ENCODE assay signal across 19 cellular contexts in the genomic region with DNA sequence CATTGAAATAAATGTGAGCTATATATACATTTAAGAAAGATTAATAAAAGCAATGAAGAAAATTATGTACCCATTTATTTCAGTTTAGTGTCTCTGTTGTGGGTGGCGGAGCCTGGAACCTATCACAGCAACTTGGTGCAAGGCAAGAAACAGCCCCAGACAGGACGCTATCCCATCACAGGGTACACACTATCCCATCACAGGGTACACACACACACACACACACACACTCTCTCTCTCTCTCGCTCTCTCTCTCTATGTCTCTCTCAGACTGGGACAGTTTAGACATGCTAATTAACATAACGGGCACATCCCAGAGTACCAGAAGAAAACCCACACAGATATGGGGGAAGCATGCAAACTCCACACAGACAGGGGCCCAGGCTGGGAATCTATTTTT. TPM values are rescaled to one million over a fixed set of nuclear protein-coding genes. Genes with fewer than 3 reads are reported as not detected.
DNase-seq lines count a peak whose midpoint lies in the region; ATAC-seq and TF ChIP-seq lines count a peak whose summit lies in the region.
"Had no signal": no experiment of that assay in that cellular context is flagged by ENCODE, and none has a peak within 500 bp of the region (broad histone marks: within the 10 kb centered on the region; RNA-seq: fewer than 3 reads in every experiment).

No MANE protein-coding gene starts in this region.

- intact Hi-C loops in natural killer cell (cut with micrococcal nuclease), result no loop called here
- intact Hi-C loops in activated CD8-positive, alpha-beta T cell treated with anti-CD3 and anti-CD28 coated beads for 36 hours (cut with micrococcal nuclease), result no loop called here

- peaks cover 40% of the 10 kb centered on the region for H3K4me1 ChIP-seq in MM.1S (ENCODE audit: low read length)
- H3K4me1 ChIP-seq: HAP-1, SJSA1 had no signal

- no peak overlapping the region for H3K4me3 Mint-ChIP-seq in natural killer cell treated with Interleukin-12 subunit alpha and Interleukin-12 subunit beta and Interleukin-15 and Interleukin-18, amount 100 ng/mL, for 72 hours
- H3K4me3 Mint-ChIP-seq in natural killer cell, result no peak overlapping the region
- H3K4me3 Mint-ChIP-seq in central memory CD8-positive, alpha-beta T cell, result no peak overlapping the region
- H3K4me3 Mint-ChIP-seq in activated CD8-positive, alpha-beta T cell treated with anti-CD3 and anti-CD28 coated beads for 36 hours, result no peak overlapping the region
- H3K4me3 Mint-ChIP-seq: GM23338 had no signal

- no peaks in the 10 kb centered on the region for H3K9me2 ChIP-seq in MM.1S (replicated peaks; ENCODE audit: insufficient read depth, low read length)

- no peaks in the 10 kb centered on the region for H4K20me1 ChIP-seq in MM.1S (ENCODE audit: insufficient read depth, low read length)
- H4K20me1 ChIP-seq: BLaER1 had no signal

- no peaks in the 10 kb centered on the region for H3K36me3 Mint-ChIP-seq in natural killer cell treated with Interleukin-12 subunit alpha and Interleukin-12 subunit beta and Interleukin-15 and Interleukin-18, amount 100 ng/mL, for 72 hours
- H3K36me3 Mint-ChIP-seq in natural killer cell, result no peaks in the 10 kb centered on the region
- peaks cover 2% of the 10 kb centered on the region for H3K36me3 Mint-ChIP-seq in central memory CD8-positive, alpha-beta T cell (ENCODE audit: insufficient read depth)
- H3K36me3 Mint-ChIP-seq in activated CD8-positive, alpha-beta T cell treated with anti-CD3 and anti-CD28 coated beads for 36 hours (ENCODE audit: low read depth), result no peaks in the 10 kb centered on the region

- H3K4me1 Mint-ChIP-seq in natural killer cell treated with Interleukin-12 subunit alpha and Interleukin-12 subunit beta and Interleukin-15 and Interleukin-18, amount 100 ng/mL, for 72 hours (ENCODE audit: low read depth in 2 of 2), result peaks cover 17 to 34% of the 10 kb centered on the region in 2 donors
- peaks cover 15 to 16% of the 10 kb centered on the region in 2 donors for H3K4me1 Mint-ChIP-seq in natural killer cell
- H3K4me1 Mint-ChIP-seq in central memory CD8-positive, alpha-beta T cell, result peaks cover 34% of the 10 kb centered on the region
- H3K4me1 Mint-ChIP-seq in activated CD8-positive, alpha-beta T cell treated with anti-CD3 and anti-CD28 coated beads for 36 hours (ENCODE audit: low read depth), result peaks cover 29% of the 10 kb centered on the region

- peaks cover 35% of the 10 kb centered on the region for H3F3A ChIP-seq in MM.1S (ENCODE audit: insufficient read depth, low read length)

- H3K27ac Mint-ChIP-seq in natural killer cell treated with Interleukin-12 subunit alpha and Interleukin-12 subunit beta and Interleukin-15 and Interleukin-18, amount 100 ng/mL, for 72 hours, result peak overlapping the region; percentile 24 to 48
- H3K27ac Mint-ChIP-seq in natural killer cell, result no peak overlapping the region
- peak overlapping the region; percentile 56 for H3K27ac Mint-ChIP-seq in central memory CD8-positive, alpha-beta T cell (ENCODE audit: low read depth)
- H3K27ac Mint-ChIP-seq in activated CD8-positive, alpha-beta T cell treated with anti-CD3 and anti-CD28 coated beads for 36 hours, result no peak overlapping the region
- H3K27ac Mint-ChIP-seq: GM23338 had no signal

- POLR2A ChIA-PET in HEK293T (lab: Yijun Ruan, JAX), result no interaction called here
- POLR2A ChIA-PET in activated CD8-positive, alpha-beta T cell treated with anti-CD3 and anti-CD28 coated beads for 36 hours (lab: Charles Lee), result interaction anchor here (1.6 kb wide), 1 partner anchor 12 kb away, joined by 6 read pairs; no protein-coding TSS in a partner anchor

- peaks cover 19% of the 10 kb centered on the region in 2 donors for H3K27me3 Mint-ChIP-seq in natural killer cell treated with Interleukin-12 subunit alpha and Interleukin-12 subunit beta and Interleukin-15 and Interleukin-18, amount 100 ng/mL, for 72 hours
- peaks cover 13 to 15% of the 10 kb centered on the region in 2 donors for H3K27me3 Mint-ChIP-seq in natural killer cell (ENCODE audit: low read depth in 2 of 2)
- no peaks in the 10 kb centered on the region for H3K27me3 Mint-ChIP-seq in central memory CD8-positive, alpha-beta T cell
- H3K27me3 Mint-ChIP-seq in activated CD8-positive, alpha-beta T cell treated with anti-CD3 and anti-CD28 coated beads for 36 hours, result no peaks in the 10 kb centered on the region

- H3K27me3 ChIP-seq in MM.1S (replicated peaks; ENCODE audit: insufficient read depth, low read length), result no peaks in the 10 kb centered on the region
- H3K27me3 ChIP-seq: BLaER1, SJSA1 had no signal

- no peak for ATAC-seq in natural killer cell treated with Interleukin-12 subunit alpha and Interleukin-12 subunit beta and Interleukin-15 and Interleukin-18, amount 100 ng/mL, for 72 hours
- no peak for ATAC-seq in natural killer cell
- ATAC-seq in central memory CD8-positive, alpha-beta T cell (replicated peaks; ENCODE audit: extremely low read depth, poor library complexity, severe bottlenecking), result no peak
- no peak for ATAC-seq in activated CD8-positive, alpha-beta T cell treated with anti-CD3 and anti-CD28 coated beads for 36 hours
- ATAC-seq: GM23338 had no signal

- no peak for DNase-seq in natural killer cell treated with Interleukin-12 subunit alpha and Interleukin-12 subunit beta and Interleukin-15 and Interleukin-18, amount 100 ng/mL, for 72 hours (ENCODE audit: low spot score)
- DNase-seq in natural killer cell (no peak), MM.1S (no peak), OCI-M2 (lab: John Stamatoyannopoulos, UW; ENCODE audit: unreplicated experiment) (no peak), HEK293T (ENCODE audit: extremely low spot score) (no peak)
- DNase-seq in central memory CD8-positive, alpha-beta T cell (ENCODE audit: low spot score in 2 of 2), result no peak
- DNase-seq in activated CD8-positive, alpha-beta T cell treated with anti-CD3 and anti-CD28 coated beads for 36 hours, result no peak
- DNase-seq: KG1, NCI-H1105 treated with DMSO at 0.1 percent for 48 hours, NCI-H1694, NCI-H2081, NCI-H2171 treated with DMSO at 0.1 percent for 48 hours, NCI-H524 treated with DMSO at 0.1 percent for 48 hours, NCI-H82 had no signal

- peak overlapping the region; percentile 33 for H3K4me2 ChIP-seq in MM.1S (ENCODE audit: low read depth, low read length)
- H3K4me2 ChIP-seq: BLaER1, GM23338 had no signal

- TF ChIP-seq CTCF in natural killer cell (IDR thresholded peaks at IDR 0.05) (no peak), MM.1S (IDR thresholded peaks at IDR 0.05; ENCODE audit: low read length) (no peak)
- no peak for TF ChIP-seq CTCF in activated CD8-positive, alpha-beta T cell treated with anti-CD3 and anti-CD28 coated beads for 36 hours (IDR thresholded peaks at IDR 0.05)

- no peaks in the 10 kb centered on the region for H3K9me3 Mint-ChIP-seq in natural killer cell treated with Interleukin-12 subunit alpha and Interleukin-12 subunit beta and Interleukin-15 and Interleukin-18, amount 100 ng/mL, for 72 hours
- no peaks in the 10 kb centered on the region for H3K9me3 Mint-ChIP-seq in natural killer cell
- H3K9me3 Mint-ChIP-seq in central memory CD8-positive, alpha-beta T cell, result no peaks in the 10 kb centered on the region
- H3K9me3 Mint-ChIP-seq in activated CD8-positive, alpha-beta T cell treated with anti-CD3 and anti-CD28 coated beads for 36 hours, result no peaks in the 10 kb centered on the region

- H3K79me2 ChIP-seq in MM.1S (ENCODE audit: low read length), result no peaks in the 10 kb centered on the region

- no peak overlapping the region for H3K9ac ChIP-seq in MM.1S (ENCODE audit: low read length)
- H3K9ac ChIP-seq: BLaER1 had no signal

- CTCF ChIA-PET in HEK293T (lab: Yijun Ruan, JAX), result no interaction called here
- CTCF ChIA-PET in activated CD8-positive, alpha-beta T cell treated with anti-CD3 and anti-CD28 coated beads for 36 hours (lab: Charles Lee), result interaction anchor here (0.9 kb wide), 2 partner anchors 73 to 81 kb away, joined by 3 read pairs; no protein-coding TSS in a partner anchor

- H3K9me3 ChIP-seq in MM.1S (replicated peaks; ENCODE audit: insufficient read depth, low read length), result no peaks in the 10 kb centered on the region
- H3K9me3 ChIP-seq: HAP-1, SJSA1 had no signal

- H3K4me3 ChIP-seq in MM.1S (ENCODE audit: low read length), result 0 out of 2 replicates have a peak overlapping the region, but pooled peaks have one; percentile 0
- H3K4me3 ChIP-seq: BLaER1, GM23338, HAP-1, SJSA1 had no signal

- H3K27ac ChIP-seq in MM.1S (ENCODE audit: low read length), result peak overlapping the region; percentile 48; the same call in 1 of the 2 replicates
- H3K27ac ChIP-seq: BLaER1, SJSA1 had no signal

- H3K36me3 ChIP-seq in MM.1S (replicated peaks; ENCODE audit: insufficient read depth, low read length), result no peaks in the 10 kb centered on the region
- H3K36me3 ChIP-seq: BLaER1, HAP-1, SJSA1 had no signal

- H2AFZ ChIP-seq in MM.1S (ENCODE audit: low read length), result peak overlapping the region; percentile 23
- H2AFZ ChIP-seq: GM23338 had no signal

TF ChIP-seq in HEK293T, 16 proteins besides CTCF, POLR2A, EP300 and RAD21 (continues in another document):
- no peak for TF ChIP-seq ZNF384 (IDR thresholded peaks at IDR 0.05)
- TF ChIP-seq FOXM1 (IDR thresholded peaks at IDR 0.05; ENCODE audit: borderline replicate concordance), result no peak
- no peak for TF ChIP-seq ELF4 (IDR thresholded peaks at IDR 0.05)
- TF ChIP-seq L3MBTL2 (conservative IDR thresholded peaks at IDR 0.05), result no peak
- TF ChIP-seq BHLHE40 (IDR thresholded peaks at IDR 0.05; ENCODE audit: borderline replicate concordance), result no peak
- no peak for TF ChIP-seq NFRKB (IDR thresholded peaks at IDR 0.05)
- no peak for TF ChIP-seq FOXK2 (IDR thresholded peaks at IDR 0.05)
- TF ChIP-seq SUZ12 (IDR thresholded peaks at IDR 0.05), result no peak
- TF ChIP-seq, protein P1, sequence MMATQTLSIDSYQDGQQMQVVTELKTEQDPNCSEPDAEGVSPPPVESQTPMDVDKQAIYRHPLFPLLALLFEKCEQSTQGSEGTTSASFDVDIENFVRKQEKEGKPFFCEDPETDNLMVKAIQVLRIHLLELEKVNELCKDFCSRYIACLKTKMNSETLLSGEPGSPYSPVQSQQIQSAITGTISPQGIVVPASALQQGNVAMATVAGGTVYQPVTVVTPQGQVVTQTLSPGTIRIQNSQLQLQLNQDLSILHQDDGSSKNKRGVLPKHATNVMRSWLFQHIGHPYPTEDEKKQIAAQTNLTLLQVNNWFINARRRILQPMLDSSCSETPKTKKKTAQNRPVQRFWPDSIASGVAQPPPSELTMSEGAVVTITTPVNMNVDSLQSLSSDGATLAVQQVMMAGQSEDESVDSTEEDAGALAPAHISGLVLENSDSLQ (IDR thresholded peaks at IDR 0.05), result no peak
- TF ChIP-seq CTBP1 (IDR thresholded peaks at IDR 0.05; ENCODE audit: borderline replicate concordance), result no peak
- TF ChIP-seq ARNT (IDR thresholded peaks at IDR 0.05), result no peak
- TF ChIP-seq FOXA1 (IDR thresholded peaks at IDR 0.05), result no peak
- TF ChIP-seq SP1 (IDR thresholded peaks at IDR 0.05), result no peak
- TF ChIP-seq TARDBP (IDR thresholded peaks at IDR 0.05), result no peak
- no peak for TF ChIP-seq HDGF (IDR thresholded peaks at IDR 0.05; ENCODE audit: borderline replicate concordance)

RNA-seq across cellular contexts. Expression of gene IL6R, which starts 6.5 kb away (rescaled TPM):
- 1 to 10 TPM; 2.3 to 4.0 TPM for total RNA-seq in natural killer cell treated with Interleukin-12 subunit alpha and Interleukin-12 subunit beta and Interleukin-15 and Interleukin-18, amount 100 ng/mL, for 72 hours
- total RNA-seq in natural killer cell, result 10 to 100 TPM in 1 of 3 donors, 1 to 10 TPM in 2; 2.0 to 10.6 (median 3.8) TPM
- total RNA-seq in activated CD8-positive, alpha-beta T cell treated with anti-CD3 and anti-CD28 coated beads for 36 hours, result 1 to 10 TPM; 2.2 to 2.5 TPM
- total RNA-seq: OCI-LY7 had no signal

Comparison
In these comparisons a context has a peak if more than half of its experiments do, and no peak if none do; other contexts are left out.
1. H3K27ac Mint-ChIP-seq: peak in natural killer cell treated with Interleukin-12 subunit alpha and Interleukin-12 subunit beta and Interleukin-15 and Interleukin-18, amount 100 ng/mL, for 72 hours (2 of 2) and central memory CD8-positive, alpha-beta T cell (single experiment); none in natural killer cell (0 of 2) and activated CD8-positive, alpha-beta T cell treated with anti-CD3 and anti-CD28 coated beads for 36 hours (single experiment).